ENCODE assay signal across 20 cellular contexts in the genomic region with DNA sequence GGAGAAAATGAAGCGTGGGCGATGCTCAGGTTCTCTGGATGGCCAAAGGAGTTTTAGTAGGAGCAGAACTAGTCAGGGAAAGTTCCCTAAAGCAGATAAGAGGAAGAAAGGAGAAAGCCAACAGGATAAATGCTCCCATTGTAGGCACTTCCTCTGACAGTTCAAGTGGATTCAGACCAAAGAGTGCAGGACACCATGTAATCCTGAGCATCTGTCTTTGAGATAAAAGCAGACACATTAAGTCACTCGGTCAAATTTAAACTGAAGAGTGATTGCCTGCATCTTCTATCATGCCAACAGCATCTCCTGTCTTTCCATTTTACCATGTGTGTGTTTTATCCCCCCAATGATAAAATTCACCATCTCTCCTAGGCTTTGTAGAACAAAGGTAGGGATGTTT. TPM values are rescaled to one million over a fixed set of nuclear protein-coding genes. Genes with fewer than 3 reads are reported as not detected.
DNase-seq lines count a peak whose midpoint lies in the region; ATAC-seq, FAIRE-seq and TF ChIP-seq lines count a peak whose summit lies in the region.
"Had no signal": no experiment of that assay in that cellular context is flagged by ENCODE, and none has a peak within 500 bp of the region (broad histone marks: within the 10 kb centered on the region; RNA-seq: fewer than 3 reads in every experiment).

No MANE protein-coding gene starts in this region.

- H3K36me3 ChIP-seq in ACC112 (ENCODE audit: insufficient read depth, low read length) (no peaks in the 10 kb centered on the region), HUES6 (ENCODE audit: control insufficient read depth, insufficient read depth, low read length) (no peaks in the 10 kb centered on the region), H1 (ENCODE audit: control insufficient read depth in 2 of 4, insufficient read depth in 4 of 4, low read length in 3 of 4) (no peaks in the 10 kb centered on the region)

- H3K27me3 ChIP-seq in ACC112 (ENCODE audit: insufficient read depth, low read length) (peaks cover 79% of the 10 kb centered on the region), HUES6 (ENCODE audit: control insufficient read depth, insufficient read depth, low read length) (peaks cover 85% of the 10 kb centered on the region), H1 (replicated peaks in 1 of 4; ENCODE audit: control insufficient read depth in 3 of 4, extremely low read depth in 1 of 4, insufficient read depth in 3 of 4, low read length in 3 of 4) (peaks cover 16 to 48% (median 34%) of the 10 kb centered on the region in 4 experiments; a peak in 6 of 7 replicates)

- no peaks in the 10 kb centered on the region for H3K9me3 ChIP-seq in HUES6 (ENCODE audit: control insufficient read depth, insufficient read depth, low read depth, low read length)
- no peaks in the 10 kb centered on the region for H3K9me3 ChIP-seq in H1 (ENCODE audit: insufficient read depth in 2 of 2, low read depth in 1 of 2, low read length in 1 of 2)
- H3K9me3 ChIP-seq: Caco-2 had no signal

- H3K4me3 ChIP-seq in ACC112 (ENCODE audit: low read depth, low read length) (peak overlapping the region; percentile 72), HUES6 (ENCODE audit: low read depth, low read length) (peak overlapping the region; percentile 55), H1 (ENCODE audit: extremely low read depth in 1 of 4, insufficient read depth in 2 of 4, low read depth in 3 of 4, low read length in 4 of 4) (peak overlapping the region in 3 of 4 experiments; percentile 11 to 66 (median 58); a peak in 4 of 8 replicates)
- H3K4me3 ChIP-seq: GM12878 had no signal

- no peak overlapping the region for H2BK120ac ChIP-seq in H1 (replicated peaks; ENCODE audit: low read depth, low read length)

- 64% methylated on average over 3 of the region's 3 CpGs; no CpG with 5 or more reads in 1 of the 2 experiments for WGBS in H1 (ENCODE audit: extremely low coverage in 1 of 2, insufficient coverage in 1 of 2, insufficient read length in 1 of 2, insufficient replicate concordance in 2 of 2, low coverage in 1 of 2, low lambda C conversion rate in 2 of 2, missing lambda C conversion rate in 1 of 2), 2 experiments

- POLR2A ChIA-PET in H1 (lab: Charles Lee; ENCODE audit: partially characterized antibody), result no interaction called here

- H3K23me2 ChIP-seq in H1 (ENCODE audit: low read depth, low read length), result peaks cover 28% of the 10 kb centered on the region

- no peak overlapping the region for H2AK5ac ChIP-seq in H1 (ENCODE audit: low read depth, low read length)

- H4K8ac ChIP-seq in H1 (ENCODE audit: extremely low read depth, insufficient read depth, low read length), result no peak overlapping the region

- no peak overlapping the region for H2BK12ac ChIP-seq in H1 (ENCODE audit: low read depth, low read length)

- H3K27ac Mint-ChIP-seq in nephron progenitor cell, result no peak overlapping the region
- H3K27ac Mint-ChIP-seq: HFFc6 had no signal

- no peak overlapping the region for H2BK15ac ChIP-seq in H1 (ENCODE audit: low read length)

- H4K91ac ChIP-seq in H1 (replicated peaks; ENCODE audit: insufficient read length, low read length), result no peak overlapping the region

- H3K4me1 Mint-ChIP-seq in nephron progenitor cell, result peaks cover 66% of the 10 kb centered on the region

- H3K4me1 ChIP-seq in ACC112 (ENCODE audit: control insufficient read depth, insufficient read depth, low read length, unreplicated experiment) (peaks cover 11% of the 10 kb centered on the region), HUES6 (ENCODE audit: control insufficient read depth, insufficient read depth, low read length) (peaks cover 36% of the 10 kb centered on the region), H1 (replicated peaks in 1 of 4; ENCODE audit: control insufficient read depth in 3 of 4, insufficient read depth in 4 of 4, low read length in 3 of 4) (peaks cover 8 to 35% (median 14%) of the 10 kb centered on the region in 4 experiments)

- H3K36me3 Mint-ChIP-seq in nephron progenitor cell (ENCODE audit: low read depth), result no peaks in the 10 kb centered on the region

- DNase-seq in H1 (ENCODE audit: low read depth in 1 of 2, low spot score in 2 of 2) (no peak), nephron progenitor cell (no peak), NCI-H2107 treated with DMSO at 0.1 percent for 48 hours (lab: John Stamatoyannopoulos, UW; ENCODE audit: unreplicated experiment) (no peak), NCI-H1105 treated with DMSO at 0.1 percent for 48 hours (lab: John Stamatoyannopoulos, UW) (no peak), hepatic stellate cell (ENCODE audit: low spot score) (no peak)
- DNase-seq: Caco-2, GOT3, HFFc6, Kasumi-1, NCI-H1930, NCI-H2171 treated with DMSO at 0.1 percent for 48 hours, NCI-H774, Right ventricle myocardium superior had no signal

- TF ChIP-seq CTCF in H1 (IDR thresholded peaks at IDR 0.05; ENCODE audit: control extremely low read depth in 1 of 3, insufficient read depth in 1 of 3, low read depth in 1 of 3, low read length in 3 of 3), result no peak
- TF ChIP-seq CTCF in nephron progenitor cell (IDR thresholded peaks at IDR 0.05), result no peak

- no peak overlapping the region for H3K18ac ChIP-seq in H1 (ENCODE audit: extremely low read depth, low read length)

- H2AFZ ChIP-seq in ACC112 (ENCODE audit: low read length, unreplicated experiment) (no peak overlapping the region), H1 (ENCODE audit: low read length) (no peak overlapping the region)

- no peak overlapping the region for H3K4ac ChIP-seq in H1 (replicated peaks; ENCODE audit: insufficient read length, low read depth, low read length)

- no peaks in the 10 kb centered on the region for H3K79me2 ChIP-seq in ACC112 (ENCODE audit: control insufficient read depth, insufficient read depth, low read length, unreplicated experiment)
- H3K79me2 ChIP-seq in H1 (ENCODE audit: control insufficient read depth in 1 of 2, insufficient read depth in 2 of 2, low read length in 2 of 2), result no peaks in the 10 kb centered on the region

- H2BK5ac ChIP-seq in H1 (ENCODE audit: low read depth, low read length), result no peak overlapping the region

- no peaks in the 10 kb centered on the region for H3K9me3 Mint-ChIP-seq in nephron progenitor cell
- H3K9me3 Mint-ChIP-seq: HFFc6 had no signal

- no peak overlapping the region for H3K14ac ChIP-seq in H1 (ENCODE audit: insufficient read length)

- no peak for ATAC-seq in HG02973 (IDR thresholded peaks at IDR 0.05; ENCODE audit: unreplicated experiment)
- ATAC-seq: GM12878, Panc1 had no signal

- CTCF ChIA-PET in H1 (lab: Charles Lee; ENCODE audit: partially characterized antibody), result no interaction called here

- peaks cover 50% of the 10 kb centered on the region for H3K27me3 Mint-ChIP-seq in nephron progenitor cell (ENCODE audit: low read depth, poor library complexity)

- peak overlapping the region; percentile 94 to 98; a peak in 2 of 4 replicates for H3K4me2 ChIP-seq in H1 (ENCODE audit: insufficient read depth in 1 of 2, low read depth in 2 of 2, low read length in 2 of 2)

- no peak overlapping the region for H3K56ac ChIP-seq in H1 (replicated peaks; ENCODE audit: insufficient read length, low read depth, low read length)

- no peak for FAIRE-seq in H1 (lab: Jason Lieb, UNC)
- FAIRE-seq: A204.1, GM12878 had no signal

- no peak overlapping the region for H3K23ac ChIP-seq in H1 (ENCODE audit: insufficient read length)

- no peak for TF ChIP-seq POLR2A in H1 (IDR thresholded peaks at IDR 0.05; ENCODE audit: control extremely low read depth in 1 of 2, low read depth in 2 of 2, low read length in 2 of 2)

- no peak for TF ChIP-seq RAD21 in H1 (IDR thresholded peaks at IDR 0.05 in 1 of 2, conservative IDR thresholded peaks at IDR 0.05 in 1 of 2; ENCODE audit: low read depth in 2 of 2, low read length in 2 of 2)

- H4K20me1 ChIP-seq in H1 (replicated peaks in 1 of 2; ENCODE audit: control insufficient read depth in 1 of 2, insufficient read depth in 2 of 2, low read length in 2 of 2), result peaks cover 0 to 2% of the 10 kb centered on the region in 2 experiments

- H3K9ac ChIP-seq in HUES6 (ENCODE audit: low read length) (no peak overlapping the region), H1 (replicated peaks in 1 of 4; ENCODE audit: extremely low read depth in 1 of 4, low read depth in 3 of 4, low read length in 3 of 4) (no peak overlapping the region)

- H4K5ac ChIP-seq in H1 (ENCODE audit: insufficient read length, low read depth, low read length), result no peak overlapping the region

- no peak overlapping the region for H3K27ac ChIP-seq in ACC112 (ENCODE audit: low read depth, low read length)
- H3K27ac ChIP-seq in HUES6 (ENCODE audit: low read depth, low read length), result no peak overlapping the region
- no peak overlapping the region for H3K27ac ChIP-seq in H1 (ENCODE audit: low read depth, low read length)

- TF ChIP-seq EP300 in H1 (IDR thresholded peaks at IDR 0.05; ENCODE audit: borderline replicate concordance in 1 of 2, low read depth in 2 of 2, low read length in 2 of 2), result no peak

- peak overlapping the region; percentile 76 for H3K4me3 Mint-ChIP-seq in nephron progenitor cell
- H3K4me3 Mint-ChIP-seq: HFFc6 had no signal

- no peak overlapping the region; the same call in 1 of the 2 replicates for H2BK20ac ChIP-seq in H1 (ENCODE audit: low read length)

- H3K79me1 ChIP-seq in H1 (ENCODE audit: low read depth, low read length), result no peaks in the 10 kb centered on the region; the same call in 1 of the 2 replicates

TF ChIP-seq in H1, 55 proteins besides CTCF, POLR2A, EP300 and RAD21:
- TF ChIP-seq NANOG (IDR thresholded peaks at IDR 0.05; ENCODE audit: insufficient read depth, low read depth, low read length, poor library complexity, severe bottlenecking) (no peak), SIX5 (IDR thresholded peaks at IDR 0.05; ENCODE audit: low read depth, low read length) (no peak), RBBP5 (IDR thresholded peaks at IDR 0.05; ENCODE audit: borderline replicate concordance, low read depth, low read length) (no peak)
- TF ChIP-seq, protein P1, sequence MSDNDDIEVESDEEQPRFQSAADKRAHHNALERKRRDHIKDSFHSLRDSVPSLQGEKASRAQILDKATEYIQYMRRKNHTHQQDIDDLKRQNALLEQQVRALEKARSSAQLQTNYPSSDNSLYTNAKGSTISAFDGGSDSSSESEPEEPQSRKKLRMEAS (IDR thresholded peaks at IDR 0.05), result no peak

RNA-seq across cellular contexts. Expression of a gene that starts 6.8 kb away (rescaled TPM):
- total RNA-seq in H1 (2021; fragmentation: NEBNext Ultra II Directional; extraction: Animal tissue kit (Norgen Biotek cat#: 25700)), result 1.3 and 2.2 TPM in 2 replicates
- polyA plus RNA-seq in H1 (2011; rRNA removed), result 1.0 and 1.8 TPM in 2 replicates
- 0.90 TPM for polyA plus RNA-seq in H1 (2011; cell fraction: cytosol; rRNA removed)
- polyA plus RNA-seq in H1 (2011; cell fraction: nucleus; rRNA removed), result 3.0 TPM
- polyA plus RNA-seq in H1 (2012, experiment 1 of 2), result 1.1 to 1.9 TPM (median 1.5 TPM) in 4 replicates
- polyA plus RNA-seq in H1 (2012, experiment 2 of 2), result 0.09 TPM
- 6.1 TPM for polyA plus RNA-seq in H1 (2013, experiment 1 of 2)
- 5.4 TPM for polyA plus RNA-seq in H1 (2013, experiment 2 of 2)
- polyA minus RNA-seq in H1 (2011; rRNA and poly(A)+ RNA removed), result 13.8 and 17.8 TPM in 2 replicates
- polyA minus RNA-seq in H1 (2011; cell fraction: cytosol; rRNA and poly(A)+ RNA removed), result 3.2 TPM
- polyA minus RNA-seq in H1 (2011; cell fraction: nucleus; rRNA and poly(A)+ RNA removed), result 27.4 TPM
- total RNA-seq: GM12878, NCI-H460 had no signal
- polyA plus RNA-seq: GM12878 had no signal
